In the genomic region with DNA sequence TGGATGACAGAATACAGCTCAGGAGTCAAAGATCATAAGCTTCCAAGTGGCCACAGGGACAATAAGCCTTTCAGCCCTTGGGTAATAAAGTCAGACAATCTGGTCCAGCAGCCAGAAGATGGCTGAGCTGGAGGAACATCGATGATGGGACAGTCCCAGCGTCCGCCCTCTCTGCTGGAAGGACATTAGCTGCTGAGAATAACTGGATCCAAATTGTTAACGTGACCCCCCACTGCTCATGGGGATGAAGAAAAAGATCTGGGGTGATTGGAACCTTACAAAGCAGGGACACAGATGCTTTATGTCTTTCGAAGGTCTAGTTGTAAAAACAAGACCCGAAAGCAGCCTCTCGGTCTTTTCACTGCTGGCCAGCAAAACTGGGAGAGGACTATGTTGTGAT, we compare ENCODE assay signal across 19 cellular contexts.
"Had no signal": no experiment of that assay in that cellular context is flagged by ENCODE, and none has a peak within 500 bp of the region (broad histone marks: within the 10 kb centered on the region; RNA-seq: fewer than 3 reads in every experiment).

No MANE protein-coding gene starts in this region.

- H3K36me3 ChIP-seq: ovary, right lobe of liver, sigmoid colon, stomach, thoracic aorta, thyroid gland, tibial nerve, upper lobe of left lung, uterus had no signal

- H2AFZ ChIP-seq: parathyroid adenoma had no signal

- H3K4me3 Mint-ChIP-seq: naive thymus-derived CD8-positive, alpha-beta T cell; natural killer cell treated with Interleukin-12 subunit alpha and Interleukin-12 subunit beta and Interleukin-15 and Interleukin-18, amount 100 ng/mL, for 72 hours; nephron progenitor cell; neural crest cell; stimulated activated effector memory CD8-positive, alpha-beta T cell treated with anti-CD3 and anti-CD28 coated beads, Interleukin-12 subunit alpha, Interleukin-12 subunit beta, amount 100 ng/mL, for 72 hours; stimulated activated naive B cell treated with anti-CD40 and anti-IgM and Interleukin-4, amounts not matched to agents 10 μg/mL and 1 μg/mL and 100 μg/mL, for 72 hours; stimulated activated naive CD8-positive, alpha-beta T cell treated with anti-CD3 and anti-CD28 coated beads, Interleukin-15, Interleukin-2, amounts not matched to agents 100 ng/mL and 50 ng/mL, for 24 hours had no signal

- H3K9ac ChIP-seq: parathyroid adenoma had no signal

- H3K4me1 Mint-ChIP-seq: stimulated activated effector memory CD8-positive, alpha-beta T cell treated with anti-CD3 and anti-CD28 coated beads, Interleukin-12 subunit alpha, Interleukin-12 subunit beta, amount 100 ng/mL, for 72 hours had no signal

- H3K9me3 Mint-ChIP-seq: natural killer cell treated with Interleukin-12 subunit alpha and Interleukin-12 subunit beta and Interleukin-15 and Interleukin-18, amount 100 ng/mL, for 72 hours had no signal

- H3K4me1 ChIP-seq: parathyroid adenoma, psoas muscle, sigmoid colon, thyroid gland, upper lobe of left lung, uterus had no signal

- H3K27me3 ChIP-seq: ovary, right lobe of liver, thyroid gland, upper lobe of left lung, uterus had no signal

- H3K36me3 Mint-ChIP-seq: stimulated activated effector memory CD8-positive, alpha-beta T cell treated with anti-CD3 and anti-CD28 coated beads, Interleukin-12 subunit alpha, Interleukin-12 subunit beta, amount 100 ng/mL, for 72 hours had no signal

- H3K27ac ChIP-seq: ovary, parathyroid adenoma, psoas muscle, right lobe of liver, sigmoid colon, stomach, thoracic aorta, thyroid gland, tibial nerve, upper lobe of left lung, uterus had no signal

- ATAC-seq: natural killer cell treated with Interleukin-12 subunit alpha and Interleukin-12 subunit beta and Interleukin-15 and Interleukin-18, amount 100 ng/mL, for 72 hours had no signal

- H3K9me3 ChIP-seq: ovary, psoas muscle, right lobe of liver, thyroid gland, uterus had no signal

- H3K4me3 ChIP-seq: ovary, psoas muscle, right lobe of liver, sigmoid colon, stomach, thoracic aorta, thyroid gland, tibial nerve, upper lobe of left lung, uterus had no signal

- H3K27ac Mint-ChIP-seq: natural killer cell treated with Interleukin-12 subunit alpha and Interleukin-12 subunit beta and Interleukin-15 and Interleukin-18, amount 100 ng/mL, for 72 hours; nephron progenitor cell; progenitor cell of endocrine pancreas; stimulated activated effector memory CD8-positive, alpha-beta T cell treated with anti-CD3 and anti-CD28 coated beads, Interleukin-12 subunit alpha, Interleukin-12 subunit beta, amount 100 ng/mL, for 72 hours; stimulated activated naive B cell treated with anti-CD40 and anti-IgM and Interleukin-4, amounts not matched to agents 10 μg/mL and 1 μg/mL and 100 μg/mL, for 72 hours; stimulated activated naive CD8-positive, alpha-beta T cell treated with anti-CD3 and anti-CD28 coated beads, Interleukin-15, Interleukin-2, amounts not matched to agents 100 ng/mL and 50 ng/mL, for 24 hours had no signal
